Comparison of ENCODE assay signal across 6 cellular contexts in the genomic region with DNA sequence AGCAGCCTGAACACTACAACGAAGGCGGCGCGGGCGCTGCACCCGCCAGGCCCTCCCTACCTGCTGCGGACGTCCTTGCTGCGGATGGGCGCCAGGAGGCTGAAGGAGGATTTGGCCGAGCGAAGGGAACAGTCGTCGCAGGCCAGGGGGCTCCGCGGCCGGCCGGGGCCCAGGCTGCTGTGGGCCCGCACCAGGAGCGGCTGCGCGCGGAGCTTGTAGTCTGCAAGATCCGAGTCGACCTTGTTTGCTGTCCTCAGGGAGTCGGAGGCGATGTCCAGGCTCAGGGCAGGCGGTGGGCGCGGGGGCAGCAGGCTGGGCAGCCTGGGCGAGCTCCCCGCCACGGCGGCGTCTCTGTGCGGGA. TPM values are rescaled to one million over a fixed set of nuclear protein-coding genes. Genes with fewer than 3 reads are reported as not detected.
DNase-seq lines count a peak whose midpoint lies in the region; FAIRE-seq and TF ChIP-seq lines count a peak whose summit lies in the region.

No MANE protein-coding gene starts in this region.

- peak overlapping the region; percentile 88 to 90 for H3K4me3 ChIP-seq in small intestine (ENCODE audit: low read depth in 1 of 2, low read length in 2 of 2)

- 1 to 4% (median 1%) methylated on average over 34 to 36 of the region's 36 CpGs for WGBS in small intestine, 3 donors

- in situ Hi-C loops in G401 (cut with HindIII; ENCODE audit: low sequenced_read_pairs) = no loop called here

- no peaks in the 10 kb centered on the region for H3K9me3 ChIP-seq in small intestine (ENCODE audit: control insufficient read depth, low read depth)

- peaks cover 7 to 9% of the 10 kb centered on the region in 2 donors for H3K36me3 ChIP-seq in small intestine (ENCODE audit: control insufficient read depth in 2 of 2, insufficient read depth in 2 of 2, low read length in 2 of 2)

- TF ChIP-seq POLR2A in erythroblast (IDR thresholded peaks at IDR 0.05; ENCODE audit: low read length) = no peak

- DNase-seq in G401 (ENCODE audit: low spot score) (peak; percentile 13), HuH-7.5 (ENCODE audit: low spot score) (peak; percentile 49), erythroblast (lab: John Stamatoyannopoulos, UW) (peak; percentile 51 to 61), small intestine (peak; percentile 13), SIG-M5 treated with dmso at 0.1 percent for 504 hours (lab: John Stamatoyannopoulos, UW; ENCODE audit: unreplicated experiment) (no peak)
- DNase-seq in activated CD4-positive, alpha-beta T cell treated with anti-CD3 and anti-CD28 coated beads for 1 hour = no peak

- no peak overlapping the region for H3K27ac ChIP-seq in small intestine (ENCODE audit: low read depth in 1 of 2, low read length in 1 of 2)

- no peaks in the 10 kb centered on the region for H3K27me3 ChIP-seq in small intestine (ENCODE audit: control insufficient read depth in 2 of 2, insufficient read depth in 2 of 2, low read length in 2 of 2)

- H3K4me1 ChIP-seq in small intestine (ENCODE audit: control insufficient read depth in 2 of 2, insufficient read depth in 1 of 2, low read depth in 1 of 2, low read length in 1 of 2) = peaks cover 3 to 11% of the 10 kb centered on the region in 2 donors

- FAIRE-seq in small intestine (lab: Jason Lieb, UNC) = no peak

RNA-seq across cellular contexts. Expression of a gene that starts 1.1 kb away (rescaled TPM):
- 6.1 and 11.8 TPM in 2 replicates for total RNA-seq in G401 (2014; rRNA removed; shearing (Covaris generic))
- polyA plus RNA-seq in small intestine = 1 to 10 TPM; 5.7 to 8.9 (median 5.7) TPM

RNA-seq across cellular contexts. Expression of a gene that starts 28.1 kb away (rescaled TPM):
- total RNA-seq in G401 (2014; rRNA removed; shearing (Covaris generic)) = 129 and 146 TPM in 2 replicates
- 10 to 100 TPM; 34.7 to 51.1 (median 46.7) TPM for polyA plus RNA-seq in small intestine

RNA-seq across cellular contexts. Expression of a gene that starts 28.1 kb away (rescaled TPM):
- total RNA-seq in G401 (2014; rRNA removed; shearing (Covaris generic)) = 85.0 and 97.9 TPM in 2 replicates
- 10 to 100 TPM; 22.7 to 37.8 (median 25.7) TPM for polyA plus RNA-seq in small intestine

RNA-seq across cellular contexts. Expression of a gene that starts 38.6 kb away (rescaled TPM):
- 12.4 and 17.2 TPM in 2 replicates for total RNA-seq in G401 (2014; rRNA removed; shearing (Covaris generic))
- 1 to 10 TPM; 5.4 to 7.1 (median 5.6) TPM for polyA plus RNA-seq in small intestine

RNA-seq across cellular contexts. Expression of a gene that starts 44.3 kb away (rescaled TPM):
- 4.1 and 7.2 TPM in 2 replicates for total RNA-seq in G401 (2014; rRNA removed; shearing (Covaris generic))
- polyA plus RNA-seq in small intestine = 10 to 100 TPM; 37.4 to 41.1 (median 38.2) TPM

Comparison
In these comparisons a context has a peak if more than half of its experiments do, and no peak if none do; other contexts are left out.
1. DNase-seq: peak in G401 (single experiment), HuH-7.5 (single experiment), erythroblast (2 of 2) and small intestine (single experiment); none in SIG-M5 treated with dmso at 0.1 percent for 504 hours (single experiment) and activated CD4-positive, alpha-beta T cell treated with anti-CD3 and anti-CD28 coated beads for 1 hour (single experiment).